ENCODE assay signal across 8 cellular contexts in genomic region chr20:9392892-9393857, GRCh38.
A peak's percentile ranks its signal among the peaks of the same experiment; 100 is the strongest.
DNase-seq lines count a peak whose midpoint lies in the region; ATAC-seq and TF ChIP-seq lines count a peak whose summit lies in the region.

No MANE protein-coding gene starts in this region.

- no peak overlapping the region for H3K14ac ChIP-seq in H9 (ENCODE audit: insufficient read depth, low read length)

- no peaks in the 10 kb centered on the region for H3K23me2 ChIP-seq in H9 (ENCODE audit: insufficient read length, low read depth, low read length, poor library complexity, severe bottlenecking)

- TF ChIP-seq CTCF in H9 (conservative IDR thresholded peaks at IDR 0.05) (peak; percentile 88), adrenal gland (IDR thresholded peaks at IDR 0.05) (peak; percentile 32 to 67 (median 56))

- no peak overlapping the region for H2AK5ac ChIP-seq in H9 (ENCODE audit: insufficient read length, low read length)

- CTCF ChIA-PET in activated CD8-positive, alpha-beta memory T cell treated with anti-CD3 and anti-CD28 coated beads, Interleukin-2, amount 10 ng/mL, durations not matched to agents 7 days and 5 days (lab: Charles Lee), result no interaction called here

- H4K8ac ChIP-seq in H9 (replicated peaks; ENCODE audit: insufficient read length, low read depth, low read length), result no peak overlapping the region

- no peak overlapping the region for H3K4me3 Mint-ChIP-seq in H9
- no peak overlapping the region for H3K4me3 Mint-ChIP-seq in stimulated activated naive CD8-positive, alpha-beta T cell treated with anti-CD3 and anti-CD28 coated beads, Interleukin-15, amount 100 ng/mL, for 72 hours
- H3K4me3 Mint-ChIP-seq in activated CD8-positive, alpha-beta memory T cell treated with anti-CD3 and anti-CD28 coated beads, Interleukin-2, amount 10 ng/mL, durations not matched to agents 7 days and 5 days, result no peak overlapping the region

- H3K79me2 ChIP-seq in H9 (ENCODE audit: insufficient read depth, low read length), result no peaks in the 10 kb centered on the region

- no peak for TF ChIP-seq POLR2A in adrenal gland (IDR thresholded peaks at IDR 0.05)

- peak overlapping the region in 1 of 3 experiments; percentile 18; a peak in 1 of 7 replicates for H3K27ac Mint-ChIP-seq in H9
- H3K27ac Mint-ChIP-seq in stimulated activated naive CD8-positive, alpha-beta T cell treated with anti-CD3 and anti-CD28 coated beads, Interleukin-15, amount 100 ng/mL, for 72 hours, result no peak overlapping the region
- no peak overlapping the region for H3K27ac Mint-ChIP-seq in activated CD8-positive, alpha-beta memory T cell treated with anti-CD3 and anti-CD28 coated beads, Interleukin-2, amount 10 ng/mL, durations not matched to agents 7 days and 5 days

- H3K9me3 ChIP-seq in H9 (ENCODE audit: control insufficient read depth, low read depth, low read length), result no peaks in the 10 kb centered on the region
- H3K9me3 ChIP-seq in adrenal gland (replicated peaks in 1 of 3), result no peaks in the 10 kb centered on the region

- peaks cover 0 to 6% (median 0%) of the 10 kb centered on the region in 3 experiments; a peak in 1 of 7 replicates for H3K36me3 Mint-ChIP-seq in H9 (ENCODE audit: insufficient read depth in 1 of 3, low read depth in 3 of 3)
- H3K36me3 Mint-ChIP-seq in activated CD8-positive, alpha-beta memory T cell treated with anti-CD3 and anti-CD28 coated beads, Interleukin-2, amount 10 ng/mL, durations not matched to agents 7 days and 5 days, result no peaks in the 10 kb centered on the region

- H2BK20ac ChIP-seq in H9 (ENCODE audit: low read depth, low read length, poor library complexity, severe bottlenecking), result no peak overlapping the region

- H2AFZ ChIP-seq in H9 (ENCODE audit: low read length), result no peak overlapping the region

- DNase-seq in DMS79 (lab: John Stamatoyannopoulos, UW) (peak; percentile 6), H9 (peak; percentile 76), NCI-H2171 (lab: John Stamatoyannopoulos, UW) (peak; percentile 57), adrenal gland (peak; percentile 51 to 81 (median 68)), left ventricle myocardium superior (peak; percentile 75), sciatic nerve (ENCODE audit: low spot score) (peak; percentile 74)
- DNase-seq in stimulated activated naive CD8-positive, alpha-beta T cell treated with anti-CD3 and anti-CD28 coated beads, Interleukin-15, amount 100 ng/mL, for 72 hours, result no peak
- DNase-seq in activated CD8-positive, alpha-beta memory T cell treated with anti-CD3 and anti-CD28 coated beads, Interleukin-2, amount 10 ng/mL, durations not matched to agents 7 days and 5 days, result no peak

- no peak overlapping the region for H3T11ph ChIP-seq in H9 (ENCODE audit: low read length)

- no peak overlapping the region for H2BK12ac ChIP-seq in H9 (ENCODE audit: insufficient read length, low read depth, low read length)

- H3K9me3 Mint-ChIP-seq in H9, result no peaks in the 10 kb centered on the region
- no peaks in the 10 kb centered on the region for H3K9me3 Mint-ChIP-seq in stimulated activated naive CD8-positive, alpha-beta T cell treated with anti-CD3 and anti-CD28 coated beads, Interleukin-15, amount 100 ng/mL, for 72 hours
- no peaks in the 10 kb centered on the region for H3K9me3 Mint-ChIP-seq in activated CD8-positive, alpha-beta memory T cell treated with anti-CD3 and anti-CD28 coated beads, Interleukin-2, amount 10 ng/mL, durations not matched to agents 7 days and 5 days (ENCODE audit: low read depth)

- H3K4me1 Mint-ChIP-seq in H9, result peaks cover 18 to 20% of the 10 kb centered on the region in 2 experiments
- no peaks in the 10 kb centered on the region for H3K4me1 Mint-ChIP-seq in stimulated activated naive CD8-positive, alpha-beta T cell treated with anti-CD3 and anti-CD28 coated beads, Interleukin-15, amount 100 ng/mL, for 72 hours
- no peaks in the 10 kb centered on the region for H3K4me1 Mint-ChIP-seq in activated CD8-positive, alpha-beta memory T cell treated with anti-CD3 and anti-CD28 coated beads, Interleukin-2, amount 10 ng/mL, durations not matched to agents 7 days and 5 days

- no peak overlapping the region for H3K23ac ChIP-seq in H9 (ENCODE audit: insufficient read length, low read depth, low read length)

- no peak overlapping the region for H4K5ac ChIP-seq in H9 (ENCODE audit: insufficient read length, low read depth, low read length)

- H3K27ac ChIP-seq in H9 (ENCODE audit: insufficient read length, low read depth, low read length) (no peak overlapping the region), adrenal gland (no peak overlapping the region)

- no peak overlapping the region for H3K18ac ChIP-seq in H9 (ENCODE audit: insufficient read length, low read depth, low read length)

- H3K56ac ChIP-seq in H9 (ENCODE audit: insufficient read length, low read depth, low read length), result no peak overlapping the region

- no peak overlapping the region for H2BK5ac ChIP-seq in H9 (ENCODE audit: insufficient read length, low read length)

- no peaks in the 10 kb centered on the region for H3K79me1 ChIP-seq in H9 (ENCODE audit: insufficient read depth, low read depth, low read length, poor library complexity, severe bottlenecking)

- no peak overlapping the region for H3K4me3 ChIP-seq in adrenal gland

- no peak overlapping the region for H3K9ac ChIP-seq in H9 (ENCODE audit: extremely low read depth, insufficient read length, low read length)

- H2BK120ac ChIP-seq in H9 (ENCODE audit: low read depth, low read length, poor library complexity, severe bottlenecking), result no peak overlapping the region

- H3K27me3 Mint-ChIP-seq in H9 (ENCODE audit: low read depth), result no peaks in the 10 kb centered on the region
- H3K27me3 Mint-ChIP-seq in stimulated activated naive CD8-positive, alpha-beta T cell treated with anti-CD3 and anti-CD28 coated beads, Interleukin-15, amount 100 ng/mL, for 72 hours, result no peaks in the 10 kb centered on the region
- H3K27me3 Mint-ChIP-seq in activated CD8-positive, alpha-beta memory T cell treated with anti-CD3 and anti-CD28 coated beads, Interleukin-2, amount 10 ng/mL, durations not matched to agents 7 days and 5 days, result no peaks in the 10 kb centered on the region

- H4K91ac ChIP-seq in H9 (ENCODE audit: insufficient read length, low read depth, low read length), result no peak overlapping the region

- H3K4me1 ChIP-seq in H9 (ENCODE audit: insufficient read depth, low read length) (no peaks in the 10 kb centered on the region), adrenal gland (replicated peaks in 1 of 2) (peaks cover 0 to 6% of the 10 kb centered on the region in 2 donors)

- H2BK15ac ChIP-seq in H9 (ENCODE audit: low read depth, low read length), result no peak overlapping the region

- H3K4me2 ChIP-seq in H9 (ENCODE audit: insufficient read depth, insufficient read length, low read length), result no peak overlapping the region

- intact Hi-C loops in adrenal gland (cut with DNase I), result no loop called here
- intact Hi-C loops in left ventricle myocardium superior (cut with micrococcal nuclease), result no loop called here
- intact Hi-C loops in sciatic nerve (cut with DNase I), result no loop called here

- H3K27me3 ChIP-seq in H9 (ENCODE audit: insufficient read depth, low read length) (no peaks in the 10 kb centered on the region), adrenal gland (no peaks in the 10 kb centered on the region)

- ATAC-seq in left ventricle myocardium superior (peak; percentile 92), sciatic nerve (peak; percentile 92)
- ATAC-seq in stimulated activated naive CD8-positive, alpha-beta T cell treated with anti-CD3 and anti-CD28 coated beads, Interleukin-15, amount 100 ng/mL, for 72 hours, result no peak
- no peak for ATAC-seq in activated CD8-positive, alpha-beta memory T cell treated with anti-CD3 and anti-CD28 coated beads, Interleukin-2, amount 10 ng/mL, durations not matched to agents 7 days and 5 days

- no peaks in the 10 kb centered on the region for H3K36me3 ChIP-seq in adrenal gland (replicated peaks in 1 of 2)

- WGBS in H9 (ENCODE audit: extremely low coverage, insufficient read length, low lambda C conversion rate), result no CpG with 5 or more reads among the region's 4 CpGs
- WGBS in adrenal gland, 4 donors, result 46 to 59% (median 48%) methylated on average over 3 to 4 of the region's 4 CpGs

- H4K20me1 ChIP-seq in H9 (ENCODE audit: control insufficient read depth, insufficient read depth, insufficient read length), result no peaks in the 10 kb centered on the region

- no peak overlapping the region for H3K4ac ChIP-seq in H9 (ENCODE audit: low read depth, low read length)

Comparison
In these comparisons a context has a peak if more than half of its experiments do, and no peak if none do; other contexts are left out.
1. DNase-seq: peak in DMS79 (single experiment), H9 (single experiment), NCI-H2171 (single experiment), adrenal gland (7 of 7), left ventricle myocardium superior (single experiment) and sciatic nerve (single experiment); none in stimulated activated naive CD8-positive, alpha-beta T cell treated with anti-CD3 and anti-CD28 coated beads, Interleukin-15, amount 100 ng/mL, for 72 hours (0 of 2) and activated CD8-positive, alpha-beta memory T cell treated with anti-CD3 and anti-CD28 coated beads, Interleukin-2, amount 10 ng/mL, durations not matched to agents 7 days and 5 days (single experiment).
2. ATAC-seq: peak in left ventricle myocardium superior (single experiment) and sciatic nerve (single experiment); none in stimulated activated naive CD8-positive, alpha-beta T cell treated with anti-CD3 and anti-CD28 coated beads, Interleukin-15, amount 100 ng/mL, for 72 hours (single experiment) and activated CD8-positive, alpha-beta memory T cell treated with anti-CD3 and anti-CD28 coated beads, Interleukin-2, amount 10 ng/mL, durations not matched to agents 7 days and 5 days (single experiment).